Comparison of ENCODE assay signal across 1 cellular context in the genomic region with DNA sequence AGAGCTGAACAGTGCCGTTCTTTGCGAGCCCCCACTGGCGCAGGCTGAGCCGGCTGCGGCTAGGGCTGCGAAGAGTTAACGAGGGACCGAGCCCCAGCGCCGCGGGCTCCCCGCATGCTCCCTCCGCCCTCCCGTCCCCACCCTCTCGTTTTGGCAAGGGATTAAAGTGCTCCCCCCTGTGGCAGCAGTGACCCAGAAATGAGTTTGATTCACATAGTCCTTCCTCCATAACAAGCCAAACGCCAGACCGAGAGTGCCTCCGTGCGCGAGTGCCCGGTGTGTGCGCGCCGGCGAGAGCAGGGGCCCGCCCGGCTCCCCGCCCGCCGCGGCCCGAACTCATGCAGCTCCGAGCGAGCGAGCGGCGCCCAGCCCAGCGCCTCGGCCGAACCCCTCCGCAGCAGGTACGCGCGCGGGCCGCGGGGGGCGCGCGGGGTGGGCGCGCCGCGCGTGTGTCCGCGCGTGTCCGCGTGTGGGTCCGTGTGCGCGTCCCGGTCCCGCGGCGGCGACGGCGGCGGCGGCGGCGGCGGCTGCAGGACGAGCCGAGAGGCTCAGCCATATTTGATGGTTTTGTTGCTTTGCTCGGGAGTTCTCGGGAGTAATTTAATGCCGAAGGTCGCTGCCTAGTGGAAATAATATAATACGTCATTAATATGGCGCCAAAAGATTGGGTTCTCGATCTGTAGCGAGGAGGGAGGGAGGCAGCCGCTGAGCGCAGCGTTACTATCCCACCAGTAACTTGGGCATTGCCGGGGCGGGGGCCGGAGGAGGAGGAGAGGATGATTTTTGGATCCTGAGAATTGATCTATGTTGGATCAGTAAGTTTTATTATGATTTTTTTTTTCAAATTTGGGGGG.
TF ChIP-seq lines count a peak whose summit lies in the region.

JADE1 (plus strand) TSS at position 224 of the 854 bp plus-strand sequence. CDS start 22,059 bp downstream, outside the sequence.

TF ChIP-seq in HEK293, 187 proteins besides CTCF, POLR2A, EP300 and RAD21 (continued from another document):
- TF ChIP-seq, protein P1, sequence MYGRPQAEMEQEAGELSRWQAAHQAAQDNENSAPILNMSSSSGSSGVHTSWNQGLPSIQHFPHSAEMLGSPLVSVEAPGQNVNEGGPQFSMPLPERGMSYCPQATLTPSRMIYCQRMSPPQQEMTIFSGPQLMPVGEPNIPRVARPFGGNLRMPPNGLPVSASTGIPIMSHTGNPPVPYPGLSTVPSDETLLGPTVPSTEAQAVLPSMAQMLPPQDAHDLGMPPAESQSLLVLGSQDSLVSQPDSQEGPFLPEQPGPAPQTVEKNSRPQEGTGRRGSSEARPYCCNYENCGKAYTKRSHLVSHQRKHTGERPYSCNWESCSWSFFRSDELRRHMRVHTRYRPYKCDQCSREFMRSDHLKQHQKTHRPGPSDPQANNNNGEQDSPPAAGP (tag by site-specific recombination; IDR thresholded peaks at IDR 0.05) = 0 out of 2 replicates have a peak, but pooled peaks have one; percentile 26
- no peak for TF ChIP-seq ZNF426 (tag by site-specific recombination; IDR thresholded peaks at IDR 0.05)
- TF ChIP-seq ZNF768 (tag by site-specific recombination; IDR thresholded peaks at IDR 0.05) = no peak
- TF ChIP-seq SP3 (tag by site-specific recombination; IDR thresholded peaks at IDR 0.05) = no peak
- peak; percentile 80 for TF ChIP-seq KLF1 (tag by site-specific recombination; IDR thresholded peaks at IDR 0.05)
- TF ChIP-seq ZNF211 (tag by site-specific recombination; IDR thresholded peaks at IDR 0.05; ENCODE audit: low read depth) = no peak
- TF ChIP-seq WT1 (tag by site-specific recombination; IDR thresholded peaks at IDR 0.05) = no peak
- TF ChIP-seq KLF7 (tag by site-specific recombination; IDR thresholded peaks at IDR 0.05; ENCODE audit: borderline replicate concordance) = no peak
- peak; percentile 83 for TF ChIP-seq PATZ1 (tag by site-specific recombination; IDR thresholded peaks at IDR 0.05)
- TF ChIP-seq ZNF10 (tag by site-specific recombination; IDR thresholded peaks at IDR 0.05) = no peak
- TF ChIP-seq ZNF548 (tag by site-specific recombination; IDR thresholded peaks at IDR 0.05) = no peak
- no peak for TF ChIP-seq ZNF335 (tag by site-specific recombination; conservative IDR thresholded peaks at IDR 0.05)
- 0 out of 2 replicates have a peak, but pooled peaks have one; percentile 34 for TF ChIP-seq ZBTB10 (tag by site-specific recombination; IDR thresholded peaks at IDR 0.05)
- TF ChIP-seq, protein P2, sequence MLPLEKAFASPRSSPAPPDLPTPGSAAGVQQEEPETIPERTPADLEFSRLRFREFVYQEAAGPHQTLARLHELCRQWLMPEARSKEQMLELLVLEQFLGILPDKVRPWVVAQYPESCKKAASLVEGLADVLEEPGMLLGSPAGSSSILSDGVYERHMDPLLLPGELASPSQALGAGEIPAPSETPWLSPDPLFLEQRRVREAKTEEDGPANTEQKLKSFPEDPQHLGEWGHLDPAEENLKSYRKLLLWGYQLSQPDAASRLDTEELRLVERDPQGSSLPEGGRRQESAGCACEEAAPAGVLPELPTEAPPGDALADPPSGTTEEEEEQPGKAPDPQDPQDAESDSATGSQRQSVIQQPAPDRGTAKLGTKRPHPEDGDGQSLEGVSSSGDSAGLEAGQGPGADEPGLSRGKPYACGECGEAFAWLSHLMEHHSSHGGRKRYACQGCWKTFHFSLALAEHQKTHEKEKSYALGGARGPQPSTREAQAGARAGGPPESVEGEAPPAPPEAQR (tag by site-specific recombination; IDR thresholded peaks at IDR 0.05) = no peak
- no peak for TF ChIP-seq ZNF350 (tag by site-specific recombination; IDR thresholded peaks at IDR 0.05)
- no peak for TF ChIP-seq OSR2 (tag by site-specific recombination; IDR thresholded peaks at IDR 0.05)
- peak; percentile 47; the same call in 1 of the 2 replicates for TF ChIP-seq ZNF610 (tag by site-specific recombination; IDR thresholded peaks at IDR 0.05; ENCODE audit: borderline replicate concordance)
- TF ChIP-seq ZNF658 (tag by site-specific recombination; IDR thresholded peaks at IDR 0.05) = no peak
- peak; percentile 89 for TF ChIP-seq ATF2 (tag by site-specific recombination; IDR thresholded peaks at IDR 0.05; ENCODE audit: low read depth)
- no peak for TF ChIP-seq ZNF266 (tag by site-specific recombination; IDR thresholded peaks at IDR 0.05; ENCODE audit: low read depth)
- TF ChIP-seq, protein P3, sequence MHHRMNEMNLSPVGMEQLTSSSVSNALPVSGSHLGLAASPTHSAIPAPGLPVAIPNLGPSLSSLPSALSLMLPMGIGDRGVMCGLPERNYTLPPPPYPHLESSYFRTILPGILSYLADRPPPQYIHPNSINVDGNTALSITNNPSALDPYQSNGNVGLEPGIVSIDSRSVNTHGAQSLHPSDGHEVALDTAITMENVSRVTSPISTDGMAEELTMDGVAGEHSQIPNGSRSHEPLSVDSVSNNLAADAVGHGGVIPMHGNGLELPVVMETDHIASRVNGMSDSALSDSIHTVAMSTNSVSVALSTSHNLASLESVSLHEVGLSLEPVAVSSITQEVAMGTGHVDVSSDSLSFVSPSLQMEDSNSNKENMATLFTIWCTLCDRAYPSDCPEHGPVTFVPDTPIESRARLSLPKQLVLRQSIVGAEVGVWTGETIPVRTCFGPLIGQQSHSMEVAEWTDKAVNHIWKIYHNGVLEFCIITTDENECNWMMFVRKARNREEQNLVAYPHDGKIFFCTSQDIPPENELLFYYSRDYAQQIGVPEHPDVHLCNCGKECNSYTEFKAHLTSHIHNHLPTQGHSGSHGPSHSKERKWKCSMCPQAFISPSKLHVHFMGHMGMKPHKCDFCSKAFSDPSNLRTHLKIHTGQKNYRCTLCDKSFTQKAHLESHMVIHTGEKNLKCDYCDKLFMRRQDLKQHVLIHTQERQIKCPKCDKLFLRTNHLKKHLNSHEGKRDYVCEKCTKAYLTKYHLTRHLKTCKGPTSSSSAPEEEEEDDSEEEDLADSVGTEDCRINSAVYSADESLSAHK (tag by site-specific recombination; IDR thresholded peaks at IDR 0.05) = peak; percentile 30; the same call in 1 of the 2 replicates
- peak; percentile 75 for TF ChIP-seq ZSCAN30 (tag by site-specific recombination; IDR thresholded peaks at IDR 0.05)
- no peak for TF ChIP-seq SCRT2 (tag by site-specific recombination; IDR thresholded peaks at IDR 0.05)
- no peak for TF ChIP-seq ZNF362 (tag by site-specific recombination; IDR thresholded peaks at IDR 0.05)
- no peak for TF ChIP-seq SALL2 (tag by site-specific recombination; IDR thresholded peaks at IDR 0.05; ENCODE audit: borderline replicate concordance)
- TF ChIP-seq ZNF558 (tag by site-specific recombination; IDR thresholded peaks at IDR 0.05) = no peak
- TF ChIP-seq ZNF707 (tag by site-specific recombination; IDR thresholded peaks at IDR 0.05) = no peak
- TF ChIP-seq GLIS2 (tag by site-specific recombination; IDR thresholded peaks at IDR 0.05) = peak; percentile 52; the same call in 1 of the 2 replicates
